8 cellular contexts compared by ENCODE assay signal in the genomic region with DNA sequence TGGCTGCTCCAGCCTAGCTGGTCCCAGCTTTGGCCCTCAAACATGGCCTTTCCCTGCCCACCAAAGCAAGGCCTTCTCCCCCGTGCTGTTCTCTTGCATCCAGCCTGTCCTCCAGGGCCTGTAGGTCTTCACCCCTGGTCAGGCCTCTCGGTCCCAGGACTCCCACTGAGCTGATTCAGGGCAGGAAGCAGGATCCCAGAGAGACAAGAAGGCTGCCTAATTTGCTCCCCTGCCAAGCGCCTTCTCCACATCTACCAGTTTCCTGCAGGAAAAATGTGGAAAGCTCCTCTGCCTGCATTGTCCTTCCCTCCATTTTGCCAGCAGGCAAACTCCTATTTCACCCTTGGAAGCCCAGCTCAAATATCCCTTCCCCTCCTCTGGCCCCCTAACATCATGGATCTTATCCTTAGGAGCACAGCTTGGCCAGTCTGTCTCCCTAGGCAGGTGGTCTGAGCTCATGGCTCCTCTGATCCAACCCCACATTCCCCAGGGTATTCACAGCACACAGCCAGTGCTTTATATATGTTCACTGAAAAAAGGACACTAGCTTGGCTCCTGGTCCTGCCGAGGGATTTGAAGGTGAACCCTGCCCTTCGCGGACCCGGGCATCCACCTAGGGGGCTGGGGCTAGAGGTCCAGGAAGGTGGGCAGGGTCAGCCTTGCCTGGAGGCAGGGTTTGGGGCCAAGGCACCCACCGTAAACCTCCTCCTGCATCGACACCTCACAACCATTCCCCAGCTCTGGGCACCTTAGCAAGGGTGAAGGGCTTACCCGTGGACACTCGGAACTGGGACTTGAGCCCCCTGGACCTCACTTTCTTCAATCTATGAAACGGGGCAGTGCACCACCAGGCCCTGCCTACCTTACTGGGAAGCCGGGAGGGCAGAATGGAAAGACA. TPM values are rescaled to one million over a fixed set of nuclear protein-coding genes. Genes with fewer than 3 reads are reported as not detected.
DNase-seq lines count a peak whose midpoint lies in the region; ATAC-seq and TF ChIP-seq lines count a peak whose summit lies in the region.

No MANE protein-coding gene starts in this region.

- peak overlapping the region; percentile 96 for H3K4me3 ChIP-seq in GM12864 (ENCODE audit: low read depth, low read length)
- peak overlapping the region; percentile 66 for H3K4me3 ChIP-seq in endocrine pancreas (ENCODE audit: control insufficient read depth, insufficient read depth, low read length)

- DNase-seq in GM12864 (ENCODE audit: low read depth) (no peak), RKO (ENCODE audit: low spot score) (peak; percentile 48), neural crest cell (ENCODE audit: low read depth, low spot score) (no peak), GM13976 (ENCODE audit: low spot score) (no peak)

- H3K27me3 ChIP-seq in endocrine pancreas (ENCODE audit: control insufficient read depth, insufficient read depth, low read length) = no peaks in the 10 kb centered on the region

- TF ChIP-seq CTCF in GM12864 (IDR thresholded peaks at IDR 0.05; ENCODE audit: low read depth, low read length, missing control alignments) (no peak), neural crest cell (conservative IDR thresholded peaks at IDR 0.05) (no peak), GM13976 (IDR thresholded peaks at IDR 0.05; ENCODE audit: borderline replicate concordance, control extremely low read depth, extremely low read depth, insufficient read depth, missing control alignments) (no peak)

- H3K27ac Mint-ChIP-seq in neural crest cell (ENCODE audit: unreplicated experiment) = peak overlapping the region; percentile 96

- H3K36me3 ChIP-seq in endocrine pancreas (ENCODE audit: control insufficient read depth, insufficient read depth, low read length) = no peaks in the 10 kb centered on the region

- peaks cover 2% of the 10 kb centered on the region for H3K27me3 Mint-ChIP-seq in neural crest cell (ENCODE audit: low read depth)

- H3K4me3 Mint-ChIP-seq in neural crest cell = peak overlapping the region; percentile 97

- H3K4me1 ChIP-seq in endocrine pancreas (ENCODE audit: control insufficient read depth, insufficient read depth, low read length) = peaks cover 13% of the 10 kb centered on the region

- in situ Hi-C loops in GM13976 (cut with MboI; ENCODE audit: low sequenced_read_pairs, unreplicated experiment) = no loop called here

- no peaks in the 10 kb centered on the region for H3K9me3 ChIP-seq in endocrine pancreas (ENCODE audit: control insufficient read depth, low read length)

- peak overlapping the region; percentile 96 for H3K9ac ChIP-seq in endocrine pancreas (ENCODE audit: control insufficient read depth, insufficient read depth, low read length)

- no peaks in the 10 kb centered on the region for H3K9me3 Mint-ChIP-seq in neural crest cell

- H3K4me1 Mint-ChIP-seq in neural crest cell = peaks cover 47% of the 10 kb centered on the region

- H3K36me3 Mint-ChIP-seq in neural crest cell (ENCODE audit: low read depth) = peaks cover 22% of the 10 kb centered on the region

- ATAC-seq in GM19455 (IDR thresholded peaks at IDR 0.05; ENCODE audit: unreplicated experiment) (no peak), GM21737 (IDR thresholded peaks at IDR 0.05; ENCODE audit: unreplicated experiment) (no peak), HG02852 (IDR thresholded peaks at IDR 0.05; ENCODE audit: unreplicated experiment) (no peak)

RNA-seq across cellular contexts. Expression of a gene that starts 1.0 kb away (rescaled TPM):
- total RNA-seq in neural crest cell = 64.9 and 65.6 TPM in 2 replicates

RNA-seq across cellular contexts. Expression of a gene that starts 1.3 kb away (rescaled TPM):
- total RNA-seq in neural crest cell = 483 and 497 TPM in 2 replicates

RNA-seq across cellular contexts. Expression of a gene that starts 39.6 kb away (rescaled TPM):
- 7.8 and 8.9 TPM in 2 replicates for total RNA-seq in neural crest cell

RNA-seq across cellular contexts. Expression of a gene that starts 48.7 kb away (rescaled TPM):
- 0.27 and 0.63 TPM in 2 replicates for total RNA-seq in neural crest cell
